ENCODE assay signal across 1 cellular context in genomic region chr17:49862781-49863331, GRCh38.
TF ChIP-seq lines count a peak whose summit lies in the region.

No MANE protein-coding gene starts in this region.

TF ChIP-seq in HepG2, 621 proteins besides CTCF, POLR2A, EP300 and RAD21 (continued from another document and continues in another):
- no peak for TF ChIP-seq ZHX2 (IDR thresholded peaks at IDR 0.05; ENCODE audit: low read depth)
- no peak for TF ChIP-seq ZHX2 (CRISPR knock-in tag; IDR thresholded peaks at IDR 0.05; ENCODE audit: borderline replicate concordance)
- TF ChIP-seq TEF (CRISPR knock-in tag; IDR thresholded peaks at IDR 0.05): no peak
- TF ChIP-seq NONO (IDR thresholded peaks at IDR 0.05): no peak
- TF ChIP-seq NONO (CRISPR knock-in tag; conservative IDR thresholded peaks at IDR 0.05): peak; percentile 85; the same call in 1 of the 2 replicates
- no peak for TF ChIP-seq SRF (IDR thresholded peaks at IDR 0.05; ENCODE audit: low read depth, low read length)
- TF ChIP-seq SP2 (CRISPR knock-in tag; IDR thresholded peaks at IDR 0.05): no peak
- TF ChIP-seq GATAD1 (CRISPR knock-in tag; IDR thresholded peaks at IDR 0.05): no peak
- TF ChIP-seq XBP1 (CRISPR knock-in tag; IDR thresholded peaks at IDR 0.05): no peak
- peak; percentile 92 for TF ChIP-seq GATAD2A (CRISPR knock-in tag; IDR thresholded peaks at IDR 0.05)
- TF ChIP-seq KDM1A (CRISPR knock-in tag; IDR thresholded peaks at IDR 0.05): peak; percentile 86
- 0 out of 2 replicates have a peak, but pooled peaks have one; percentile 30 for TF ChIP-seq ZNF747 (CRISPR knock-in tag; IDR thresholded peaks at IDR 0.05; ENCODE audit: borderline replicate concordance)
- no peak for TF ChIP-seq ZFAT (CRISPR knock-in tag; conservative IDR thresholded peaks at IDR 0.05)
- TF ChIP-seq FOXA3 (CRISPR knock-in tag; IDR thresholded peaks at IDR 0.05): peak; percentile 69; the same call in 1 of the 2 replicates
- TF ChIP-seq ARID5B (CRISPR knock-in tag; IDR thresholded peaks at IDR 0.05): peak; percentile 73
- TF ChIP-seq KDM5B (CRISPR knock-in tag; IDR thresholded peaks at IDR 0.05; ENCODE audit: borderline replicate concordance): 0 out of 2 replicates have a peak, but pooled peaks have one; percentile 64
- no peak for TF ChIP-seq NFE2L1 (CRISPR knock-in tag; IDR thresholded peaks at IDR 0.05; ENCODE audit: borderline replicate concordance)
- no peak for TF ChIP-seq WIZ (CRISPR knock-in tag; IDR thresholded peaks at IDR 0.05)
- no peak for TF ChIP-seq BCLAF1 (IDR thresholded peaks at IDR 0.05)
- TF ChIP-seq TFDP1 (CRISPR knock-in tag; IDR thresholded peaks at IDR 0.05; ENCODE audit: borderline replicate concordance): no peak
- no peak for TF ChIP-seq ZNF773 (CRISPR knock-in tag; IDR thresholded peaks at IDR 0.05; ENCODE audit: borderline replicate concordance)
- no peak for TF ChIP-seq TRIM22 (IDR thresholded peaks at IDR 0.05)
- TF ChIP-seq TCF7L2 (IDR thresholded peaks at IDR 0.05; ENCODE audit: low read depth, low read length): no peak
- TF ChIP-seq RARA (CRISPR knock-in tag; IDR thresholded peaks at IDR 0.05): peak; percentile 32; the same call in 1 of the 2 replicates
- TF ChIP-seq ZBTB34 (CRISPR knock-in tag; IDR thresholded peaks at IDR 0.05): no peak
- TF ChIP-seq ZFP36L1 (CRISPR knock-in tag; IDR thresholded peaks at IDR 0.05): no peak
- TF ChIP-seq SMAD3 (CRISPR knock-in tag; IDR thresholded peaks at IDR 0.05): peak; percentile 46; the same call in 1 of the 2 replicates
- TF ChIP-seq HNF4G (IDR thresholded peaks at IDR 0.05; ENCODE audit: borderline replicate concordance, low read depth, low read length): no peak
- TF ChIP-seq HNF4G (CRISPR knock-in tag; IDR thresholded peaks at IDR 0.05; ENCODE audit: borderline replicate concordance, low read depth): no peak
- peak; percentile 20; the same call in 1 of the 2 replicates for TF ChIP-seq ARID4A (CRISPR knock-in tag; IDR thresholded peaks at IDR 0.05; ENCODE audit: borderline replicate concordance)
- TF ChIP-seq RFX3 (CRISPR knock-in tag; IDR thresholded peaks at IDR 0.05): no peak
- no peak for TF ChIP-seq KDM5A (IDR thresholded peaks at IDR 0.05; ENCODE audit: borderline replicate concordance, low read length)
- TF ChIP-seq ZMYM4 (CRISPR knock-in tag; IDR thresholded peaks at IDR 0.05): peak; percentile 44
- no peak for TF ChIP-seq ZNF772 (CRISPR knock-in tag; IDR thresholded peaks at IDR 0.05)
- no peak for TF ChIP-seq CHD2 (IDR thresholded peaks at IDR 0.05; ENCODE audit: low read depth, low read length)
- TF ChIP-seq SPEN (CRISPR knock-in tag; IDR thresholded peaks at IDR 0.05; ENCODE audit: low read depth): peak; percentile 53; the same call in 1 of the 2 replicates
